ENCODE assay signal across 1 cellular context in the genomic region with DNA sequence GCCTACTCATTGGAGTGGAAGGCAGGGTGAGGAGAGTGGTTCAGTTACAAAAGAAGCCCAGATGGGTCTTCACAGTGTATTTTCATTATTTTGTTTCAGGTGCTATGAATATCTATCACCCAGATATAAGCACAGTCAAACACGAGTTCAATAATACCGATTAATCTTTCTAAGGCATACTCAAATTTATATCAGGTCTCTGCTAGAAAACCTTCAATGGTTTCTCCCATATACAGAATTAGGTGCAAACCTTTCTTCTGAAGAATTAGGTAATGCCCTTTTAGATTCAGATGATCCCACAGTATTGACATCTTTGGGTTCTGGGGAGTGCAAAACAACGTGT.
TF ChIP-seq lines count a peak whose summit lies in the region.

No MANE protein-coding gene starts in this region.

TF ChIP-seq in HCT116, 20 proteins besides CTCF, POLR2A, EP300 and RAD21:
- TF ChIP-seq CEBPB (IDR thresholded peaks at IDR 0.05; ENCODE audit: low read depth) (no peak), EGR1 (IDR thresholded peaks at IDR 0.05; ENCODE audit: low read depth) (no peak), JUND (IDR thresholded peaks at IDR 0.05) (no peak), FOSL1 (IDR thresholded peaks at IDR 0.05; ENCODE audit: low read depth) (no peak), CBX3 (IDR thresholded peaks at IDR 0.05; ENCODE audit: low read depth) (no peak)
- TF ChIP-seq, protein P1, sequence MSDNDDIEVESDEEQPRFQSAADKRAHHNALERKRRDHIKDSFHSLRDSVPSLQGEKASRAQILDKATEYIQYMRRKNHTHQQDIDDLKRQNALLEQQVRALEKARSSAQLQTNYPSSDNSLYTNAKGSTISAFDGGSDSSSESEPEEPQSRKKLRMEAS (IDR thresholded peaks at IDR 0.05), result no peak
- TF ChIP-seq, protein P2, sequence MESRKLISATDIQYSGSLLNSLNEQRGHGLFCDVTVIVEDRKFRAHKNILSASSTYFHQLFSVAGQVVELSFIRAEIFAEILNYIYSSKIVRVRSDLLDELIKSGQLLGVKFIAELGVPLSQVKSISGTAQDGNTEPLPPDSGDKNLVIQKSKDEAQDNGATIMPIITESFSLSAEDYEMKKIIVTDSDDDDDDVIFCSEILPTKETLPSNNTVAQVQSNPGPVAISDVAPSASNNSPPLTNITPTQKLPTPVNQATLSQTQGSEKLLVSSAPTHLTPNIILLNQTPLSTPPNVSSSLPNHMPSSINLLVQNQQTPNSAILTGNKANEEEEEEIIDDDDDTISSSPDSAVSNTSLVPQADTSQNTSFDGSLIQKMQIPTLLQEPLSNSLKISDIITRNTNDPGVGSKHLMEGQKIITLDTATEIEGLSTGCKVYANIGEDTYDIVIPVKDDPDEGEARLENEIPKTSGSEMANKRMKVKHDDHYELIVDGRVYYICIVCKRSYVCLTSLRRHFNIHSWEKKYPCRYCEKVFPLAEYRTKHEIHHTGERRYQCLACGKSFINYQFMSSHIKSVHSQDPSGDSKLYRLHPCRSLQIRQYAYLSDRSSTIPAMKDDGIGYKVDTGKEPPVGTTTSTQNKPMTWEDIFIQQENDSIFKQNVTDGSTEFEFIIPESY (IDR thresholded peaks at IDR 0.05; ENCODE audit: extremely low read depth, insufficient replicate concordance, low read length), result no peak
- TF ChIP-seq, protein P3, sequence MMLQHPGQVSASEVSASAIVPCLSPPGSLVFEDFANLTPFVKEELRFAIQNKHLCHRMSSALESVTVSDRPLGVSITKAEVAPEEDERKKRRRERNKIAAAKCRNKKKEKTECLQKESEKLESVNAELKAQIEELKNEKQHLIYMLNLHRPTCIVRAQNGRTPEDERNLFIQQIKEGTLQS (IDR thresholded peaks at IDR 0.05), result no peak
